ENCODE assay signal across 24 cellular contexts in the genomic region with DNA sequence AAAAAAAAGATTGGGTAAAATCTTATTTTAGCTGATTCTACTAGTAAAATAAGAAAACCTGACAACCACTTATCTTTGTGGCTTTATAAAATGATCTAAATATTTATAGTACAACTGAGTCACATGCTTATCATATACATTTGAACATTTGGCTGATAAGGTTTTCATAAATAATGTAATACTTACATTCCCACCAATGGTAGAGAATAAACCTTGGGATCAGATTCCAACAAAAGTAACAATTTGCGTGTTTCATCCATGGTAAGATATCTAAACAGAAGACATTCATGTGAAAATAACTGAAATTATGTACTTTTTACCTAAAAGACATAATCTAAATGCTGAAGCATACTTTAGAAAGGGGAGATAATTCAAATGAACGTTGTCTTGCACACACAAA.
"Had no signal": no experiment of that assay in that cellular context is flagged by ENCODE, and none has a peak within 500 bp of the region (broad histone marks: within the 10 kb centered on the region; RNA-seq: fewer than 3 reads in every experiment).

No MANE protein-coding gene starts in this region.

- H3K4me3 ChIP-seq: colonic mucosa, coronary artery, dorsolateral prefrontal cortex, esophagus muscularis mucosa, esophagus squamous epithelium, gastrocnemius medialis, gastroesophageal sphincter, heart left ventricle, heart right ventricle had no signal

- H3K27me3 ChIP-seq: colonic mucosa, dorsolateral prefrontal cortex, esophagus muscularis mucosa, esophagus squamous epithelium, foreskin keratinocyte, gastrocnemius medialis, gastroesophageal sphincter, heart left ventricle, heart right ventricle had no signal

- H3K4me1 ChIP-seq: colonic mucosa, foreskin keratinocyte had no signal

- H3K36me3 ChIP-seq: colonic mucosa, esophagus muscularis mucosa, gastrocnemius medialis, gastroesophageal sphincter had no signal

- H3K9me3 ChIP-seq: colonic mucosa, esophagus muscularis mucosa, esophagus squamous epithelium, gastrocnemius medialis, gastroesophageal sphincter, heart left ventricle, heart right ventricle had no signal

- ATAC-seq: effector memory CD8-positive, alpha-beta T cell; esophagus mucosa; foreskin keratinocyte; gastrocnemius medialis; gastroesophageal sphincter; heart left ventricle; heart right ventricle had no signal

- H3K27ac ChIP-seq: colonic mucosa, coronary artery, dorsolateral prefrontal cortex, epithelial cell of prostate, esophagus muscularis mucosa, esophagus squamous epithelium, foreskin keratinocyte, gastrocnemius medialis, gastroesophageal sphincter, heart left ventricle had no signal

- DNase-seq: colonic mucosa; cortex of kidney; dermis blood vessel endothelial cell; dorsolateral prefrontal cortex; effector CD4-positive, alpha-beta T cell; effector CD8-positive, alpha-beta T cell; effector memory CD4-positive, alpha-beta T cell; effector memory CD8-positive, alpha-beta T cell; endodermal cell; erythroblast; esophagus squamous epithelium; foreskin fibroblast; foreskin keratinocyte; foreskin melanocyte; gastrocnemius medialis; glutamatergic neuron; head of caudate nucleus; heart left ventricle; heart right ventricle had no signal
